In the genomic region with DNA sequence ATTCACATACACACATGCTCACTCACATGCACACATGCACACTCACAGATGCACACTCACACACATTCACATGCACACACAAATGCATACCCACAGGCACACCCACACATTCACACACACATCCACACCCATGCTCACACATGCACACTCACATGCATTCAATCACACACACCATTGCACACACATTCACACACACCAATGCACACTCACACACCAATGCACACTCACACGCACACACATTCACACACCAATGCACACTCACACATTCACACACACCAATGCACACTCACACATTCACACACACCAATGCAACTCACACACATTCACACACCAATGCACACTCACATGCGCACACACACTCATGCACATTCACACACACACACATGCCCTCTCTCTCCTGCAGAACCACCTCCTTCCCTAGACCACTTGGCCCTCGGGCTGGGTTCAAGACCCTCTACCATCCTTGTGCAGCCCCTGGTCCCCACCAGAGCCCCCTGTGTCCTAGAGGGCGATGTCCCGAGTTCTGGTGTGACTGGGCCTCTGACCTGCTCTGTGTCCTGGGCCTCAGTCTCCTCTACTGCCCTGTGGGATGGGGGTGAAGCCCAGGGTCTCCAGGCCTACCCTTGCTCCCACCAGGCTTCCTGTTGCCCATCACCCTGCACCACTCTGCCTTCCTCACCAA, we compare ENCODE assay signal across 18 cellular contexts.
A peak's percentile ranks its signal among the peaks of the same experiment; 100 is the strongest.
DNase-seq lines count a peak whose midpoint lies in the region; ATAC-seq and TF ChIP-seq lines count a peak whose summit lies in the region.
"Had no signal": no experiment of that assay in that cellular context is flagged by ENCODE, and none has a peak within 500 bp of the region (broad histone marks: within the 10 kb centered on the region; RNA-seq: fewer than 3 reads in every experiment).

No MANE protein-coding gene starts in this region.

- H3K36me3 ChIP-seq in endodermal cell (ENCODE audit: control insufficient read depth, insufficient read depth, low read length), result no peaks in the 10 kb centered on the region
- H3K36me3 ChIP-seq in trophoblast cell (ENCODE audit: control insufficient read depth in 1 of 2, insufficient read depth in 2 of 2, low read length in 2 of 2), result no peaks in the 10 kb centered on the region
- H3K36me3 ChIP-seq: SJSA1 had no signal

- no TSS peak for BruUV-seq in Calu3 (replicated peaks; lab: Mats Ljungman, UMichigan)

- no peak overlapping the region for H3K4me2 ChIP-seq in trophoblast cell (ENCODE audit: low read length)
- H3K4me2 ChIP-seq: A549 had no signal

- no peak overlapping the region for H3K23ac ChIP-seq in trophoblast cell (ENCODE audit: low read length)

- H2BK12ac ChIP-seq in trophoblast cell (ENCODE audit: low read length), result no peak overlapping the region

- no peak for ATAC-seq in natural killer cell treated with Interleukin-12 subunit alpha and Interleukin-12 subunit beta and Interleukin-15 and Interleukin-18, amount 100 ng/mL, for 72 hours
- no peak for ATAC-seq in natural killer cell
- ATAC-seq: A549 had no signal

- H3K79me2 ChIP-seq in trophoblast cell (ENCODE audit: control insufficient read depth, insufficient read depth, low read length, poor library complexity), result no peaks in the 10 kb centered on the region

- H3K27ac Mint-ChIP-seq in natural killer cell treated with Interleukin-12 subunit alpha and Interleukin-12 subunit beta and Interleukin-15 and Interleukin-18, amount 100 ng/mL, for 72 hours, result no peak overlapping the region
- no peak overlapping the region for H3K27ac Mint-ChIP-seq in natural killer cell
- no peak overlapping the region for H3K27ac Mint-ChIP-seq in endodermal cell
- no peak overlapping the region for H3K27ac Mint-ChIP-seq in Calu3 (ENCODE audit: unreplicated experiment)

- no peak overlapping the region for H3K4ac ChIP-seq in trophoblast cell (ENCODE audit: low read depth, low read length)

- no peaks in the 10 kb centered on the region for H3K27me3 ChIP-seq in endodermal cell (ENCODE audit: control insufficient read depth, insufficient read depth, low read length, poor library complexity, severe bottlenecking)
- no peaks in the 10 kb centered on the region for H3K27me3 ChIP-seq in trophoblast cell (ENCODE audit: insufficient read depth, low read length)
- H3K27me3 ChIP-seq: SJSA1 had no signal

- no peaks in the 10 kb centered on the region for H3K9me3 Mint-ChIP-seq in natural killer cell treated with Interleukin-12 subunit alpha and Interleukin-12 subunit beta and Interleukin-15 and Interleukin-18, amount 100 ng/mL, for 72 hours
- H3K9me3 Mint-ChIP-seq in natural killer cell, result no peaks in the 10 kb centered on the region
- H3K9me3 Mint-ChIP-seq in endodermal cell, result no peaks in the 10 kb centered on the region
- H3K9me3 Mint-ChIP-seq in Calu3 (ENCODE audit: low read depth, unreplicated experiment), result no peaks in the 10 kb centered on the region

- peaks cover 0 to 9% of the 10 kb centered on the region in 2 donors for H3K27me3 Mint-ChIP-seq in natural killer cell treated with Interleukin-12 subunit alpha and Interleukin-12 subunit beta and Interleukin-15 and Interleukin-18, amount 100 ng/mL, for 72 hours
- H3K27me3 Mint-ChIP-seq in natural killer cell (ENCODE audit: low read depth in 2 of 2), result peaks cover 4 to 6% of the 10 kb centered on the region in 2 donors
- no peaks in the 10 kb centered on the region for H3K27me3 Mint-ChIP-seq in endodermal cell (ENCODE audit: insufficient read depth)
- H3K27me3 Mint-ChIP-seq in Calu3 (ENCODE audit: unreplicated experiment), result peaks cover 20% of the 10 kb centered on the region

- H3K4me1 ChIP-seq in endodermal cell (ENCODE audit: control insufficient read depth, insufficient read depth, low read length) (no peaks in the 10 kb centered on the region), trophoblast cell (ENCODE audit: control insufficient read depth in 1 of 2, insufficient read depth in 2 of 2, low read length in 2 of 2) (no peaks in the 10 kb centered on the region)
- H3K4me1 ChIP-seq: A549, SJSA1 had no signal

- no peak overlapping the region for H3K14ac ChIP-seq in trophoblast cell (ENCODE audit: low read length)

- intact Hi-C loops in natural killer cell (cut with micrococcal nuclease) (no loop called here), Calu3 (cut with micrococcal nuclease; ENCODE audit: unreplicated experiment) (no loop called here)

- H3K79me1 ChIP-seq in trophoblast cell (ENCODE audit: low read length), result no peaks in the 10 kb centered on the region

- no peak overlapping the region for H2AK5ac ChIP-seq in trophoblast cell (ENCODE audit: low read length)

- 90 to 95% methylated on average over 3 to 5 of the region's 5 CpGs for WGBS in endodermal cell (ENCODE audit: insufficient coverage in 1 of 2, insufficient read length in 1 of 2), 2 experiments
- WGBS in trophoblast cell (ENCODE audit: extremely low coverage, insufficient coverage, insufficient read length), result no CpG with 5 or more reads among the region's 5 CpGs

- no peak overlapping the region for H2BK5ac ChIP-seq in trophoblast cell (ENCODE audit: low read depth, low read length, poor library complexity)

- H3K9ac ChIP-seq in endodermal cell (ENCODE audit: extremely low read depth, low read length, poor library complexity, severe bottlenecking) (no peak overlapping the region), trophoblast cell (ENCODE audit: low read length) (no peak overlapping the region)

- H3K4me3 Mint-ChIP-seq in natural killer cell treated with Interleukin-12 subunit alpha and Interleukin-12 subunit beta and Interleukin-15 and Interleukin-18, amount 100 ng/mL, for 72 hours, result no peak overlapping the region
- H3K4me3 Mint-ChIP-seq in natural killer cell (no peak overlapping the region), endodermal cell (no peak overlapping the region), Calu3 (ENCODE audit: low read depth, unreplicated experiment) (no peak overlapping the region)

- H4K12ac ChIP-seq in trophoblast cell (ENCODE audit: low read depth, low read length), result no peak overlapping the region

- H2AFZ ChIP-seq in trophoblast cell (ENCODE audit: insufficient read depth, low read length, poor library complexity), result no peak overlapping the region

- DNase-seq in natural killer cell treated with Interleukin-12 subunit alpha and Interleukin-12 subunit beta and Interleukin-15 and Interleukin-18, amount 100 ng/mL, for 72 hours (ENCODE audit: low spot score), result peak; percentile 23
- no peak for DNase-seq in natural killer cell
- DNase-seq in endodermal cell, result peak; percentile 28
- DNase-seq in trophoblast cell, result no peak
- no peak for DNase-seq in Calu3
- DNase-seq in NCI-H146 (lab: John Stamatoyannopoulos, UW), result no peak
- DNase-seq in islet precursor cell, result no peak
- DNase-seq: DMS 273 treated with DMSO at 0.1 percent for 48 hours, GDM1, GOT3, NCI-H1417, NCI-H2029, NCI-H2171 treated with DMSO at 0.1 percent for 48 hours, NCI-H446 treated with DMSO at 0.1 percent for 48 hours, RPMI8226 had no signal

- no peak overlapping the region for H2BK120ac ChIP-seq in trophoblast cell (ENCODE audit: insufficient read depth, low read length, poor library complexity)

- no peaks in the 10 kb centered on the region for H3K36me3 Mint-ChIP-seq in natural killer cell treated with Interleukin-12 subunit alpha and Interleukin-12 subunit beta and Interleukin-15 and Interleukin-18, amount 100 ng/mL, for 72 hours
- H3K36me3 Mint-ChIP-seq in natural killer cell, result no peaks in the 10 kb centered on the region
- no peaks in the 10 kb centered on the region for H3K36me3 Mint-ChIP-seq in endodermal cell (ENCODE audit: low read depth)
- H3K36me3 Mint-ChIP-seq in Calu3 (ENCODE audit: insufficient read depth, unreplicated experiment), result no peaks in the 10 kb centered on the region

- CTCF ChIA-PET in Calu3 (lab: Charles Lee), result no interaction called here

- H3K9me3 ChIP-seq in endodermal cell (ENCODE audit: control insufficient read depth, low read length) (no peaks in the 10 kb centered on the region), trophoblast cell (ENCODE audit: insufficient read depth, low read depth, low read length) (peaks cover 12% of the 10 kb centered on the region)
- H3K9me3 ChIP-seq: A549, SJSA1 had no signal

- TF ChIP-seq CTCF in natural killer cell (IDR thresholded peaks at IDR 0.05), result no peak
- TF ChIP-seq CTCF in endodermal cell (conservative IDR thresholded peaks at IDR 0.05), result no peak
- TF ChIP-seq CTCF in Calu3 (IDR thresholded peaks at IDR 0.05; ENCODE audit: unreplicated experiment), result no peak

- H3K4me3 ChIP-seq in endodermal cell (ENCODE audit: low read length) (no peak overlapping the region), trophoblast cell (ENCODE audit: low read depth, low read length) (peak overlapping the region; percentile 27)
- H3K4me3 ChIP-seq: A549, SJSA1 had no signal

- no peak overlapping the region for H3K27ac ChIP-seq in endodermal cell (ENCODE audit: low read depth, low read length)
- H3K27ac ChIP-seq in trophoblast cell (ENCODE audit: low read depth, low read length), result no peak overlapping the region
- H3K27ac ChIP-seq: A549, C4-2B, SJSA1 had no signal

- no peak overlapping the region for H4K8ac ChIP-seq in trophoblast cell (ENCODE audit: low read depth, low read length)

- H3K18ac ChIP-seq in trophoblast cell (ENCODE audit: low read length), result no peak overlapping the region

- no peak overlapping the region for H4K91ac ChIP-seq in trophoblast cell (ENCODE audit: low read depth, low read length)

- no peaks in the 10 kb centered on the region for H3K4me1 Mint-ChIP-seq in natural killer cell treated with Interleukin-12 subunit alpha and Interleukin-12 subunit beta and Interleukin-15 and Interleukin-18, amount 100 ng/mL, for 72 hours (ENCODE audit: low read depth in 2 of 2)
- H3K4me1 Mint-ChIP-seq in natural killer cell (peaks cover 0 to 3% of the 10 kb centered on the region in 2 donors), endodermal cell (peaks cover 13% of the 10 kb centered on the region), Calu3 (ENCODE audit: low read depth, unreplicated experiment) (no peaks in the 10 kb centered on the region)

Comparison
In these comparisons a context has a peak if more than half of its experiments do, and no peak if none do; other contexts are left out.
1. DNase-seq: peak in natural killer cell treated with Interleukin-12 subunit alpha and Interleukin-12 subunit beta and Interleukin-15 and Interleukin-18, amount 100 ng/mL, for 72 hours (single experiment) and endodermal cell (single experiment); none in natural killer cell (single experiment), trophoblast cell (0 of 2), Calu3 (single experiment), NCI-H146 (single experiment) and islet precursor cell (single experiment).